ENCODE assay signal across 10 cellular contexts in the genomic region with DNA sequence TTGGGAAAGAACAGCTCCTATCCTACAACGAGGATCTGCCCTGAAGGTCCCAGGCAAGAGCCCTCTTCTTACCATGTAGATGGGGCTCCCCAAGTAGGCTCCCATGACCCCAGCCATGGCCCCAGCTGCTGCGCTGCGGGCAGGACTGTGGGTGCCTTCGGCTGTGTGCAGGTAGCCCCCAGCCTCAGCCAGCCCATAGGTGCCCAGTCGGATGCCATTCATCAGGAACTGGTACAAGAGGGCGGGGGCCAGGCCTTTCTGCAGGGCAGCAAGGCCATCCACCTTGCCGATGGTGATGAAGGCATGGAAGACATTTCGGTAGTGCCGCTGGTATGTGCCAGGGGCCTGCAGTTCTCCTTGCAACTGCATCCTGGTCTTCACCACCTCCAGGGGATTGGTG. TPM values are rescaled to one million over a fixed set of nuclear protein-coding genes. Genes with fewer than 3 reads are reported as not detected.
DNase-seq lines count a peak whose midpoint lies in the region; ATAC-seq and TF ChIP-seq lines count a peak whose summit lies in the region.
"Had no signal": no experiment of that assay in that cellular context is flagged by ENCODE, and none has a peak within 500 bp of the region (broad histone marks: within the 10 kb centered on the region; RNA-seq: fewer than 3 reads in every experiment).

No MANE protein-coding gene starts in this region.

- no peak overlapping the region for H3K9ac ChIP-seq in fibroblast of lung (ENCODE audit: insufficient read depth, low read length)
- H3K9ac ChIP-seq in smooth muscle cell (ENCODE audit: low read depth), result no peak overlapping the region

- H3K4me3 Mint-ChIP-seq in activated CD4-positive, alpha-beta T cell treated with anti-CD3 and anti-CD28 coated beads for 36 hours, result peak overlapping the region; percentile 76
- peak overlapping the region; percentile 96 for H3K4me3 Mint-ChIP-seq in T-helper 17 cell

- H3K4me1 Mint-ChIP-seq in activated CD4-positive, alpha-beta T cell treated with anti-CD3 and anti-CD28 coated beads for 36 hours, result peaks cover 22% of the 10 kb centered on the region
- peaks cover 34% of the 10 kb centered on the region for H3K4me1 Mint-ChIP-seq in T-helper 17 cell

- no peak for TF ChIP-seq CTCF in fibroblast of lung (conservative IDR thresholded peaks at IDR 0.05 in 1 of 2, IDR thresholded peaks at IDR 0.05 in 1 of 2; ENCODE audit: low read depth in 1 of 2, low read length in 2 of 2)
- TF ChIP-seq CTCF in smooth muscle cell (IDR thresholded peaks at IDR 0.05; ENCODE audit: borderline replicate concordance, insufficient read depth, poor library complexity, severe bottlenecking), result no peak

- no peak overlapping the region for H3K27ac ChIP-seq in fibroblast of lung (ENCODE audit: insufficient read depth, low read length)
- no peak overlapping the region for H3K27ac ChIP-seq in smooth muscle cell (ENCODE audit: low read depth)

- DNase-seq in activated CD4-positive, alpha-beta T cell treated with anti-CD3 and anti-CD28 coated beads for 36 hours, result no peak
- DNase-seq in activated CD4-positive, alpha-beta T cell treated with anti-CD3 and anti-CD28 coated beads for 4 hours, result no peak
- DNase-seq in T-helper 17 cell, result no peak
- no peak for DNase-seq in fibroblast of lung (ENCODE audit: low read depth in 2 of 2)
- DNase-seq in smooth muscle cell (lab: John Stamatoyannopoulos, UW; ENCODE audit: unreplicated experiment), result no peak
- no peak for DNase-seq in stimulated activated CD4-positive, alpha-beta T cell treated with anti-CD3 and anti-CD28 coated beads, Interleukin-4, amount 100 ng/mL, for 1 hour
- DNase-seq: Peyer's patch had no signal

- POLR2A ChIA-PET in activated CD4-positive, alpha-beta T cell treated with anti-CD3 and anti-CD28 coated beads for 36 hours (lab: Charles Lee), result no interaction called here

- H3K4me1 ChIP-seq in fibroblast of lung (ENCODE audit: control insufficient read depth, extremely low read depth, insufficient read depth, low read length), result peaks cover 12% of the 10 kb centered on the region
- peaks cover 9% of the 10 kb centered on the region for H3K4me1 ChIP-seq in smooth muscle cell (ENCODE audit: low read depth)

- H3K27me3 ChIP-seq in fibroblast of lung (ENCODE audit: control insufficient read depth, insufficient read depth, low read length) (no peaks in the 10 kb centered on the region), smooth muscle cell (ENCODE audit: low read depth) (no peaks in the 10 kb centered on the region)
- H3K27me3 ChIP-seq: Peyer's patch had no signal

- peak overlapping the region in 1 of 4 experiments; percentile 78 for H3K4me3 ChIP-seq in fibroblast of lung (replicated peaks in 1 of 4; ENCODE audit: control extremely low read depth in 1 of 4, insufficient read depth in 1 of 4, low read depth in 3 of 4, low read length in 4 of 4)
- H3K4me3 ChIP-seq in smooth muscle cell, result no peak overlapping the region

- peaks cover 8% of the 10 kb centered on the region for H3K36me3 Mint-ChIP-seq in activated CD4-positive, alpha-beta T cell treated with anti-CD3 and anti-CD28 coated beads for 36 hours (ENCODE audit: low read depth)
- H3K36me3 Mint-ChIP-seq in T-helper 17 cell (ENCODE audit: low read depth), result no peaks in the 10 kb centered on the region

- peak overlapping the region; percentile 90 for H3K27ac Mint-ChIP-seq in activated CD4-positive, alpha-beta T cell treated with anti-CD3 and anti-CD28 coated beads for 36 hours
- H3K27ac Mint-ChIP-seq in T-helper 17 cell, result peak overlapping the region; percentile 95

- no peaks in the 10 kb centered on the region for H3K27me3 Mint-ChIP-seq in activated CD4-positive, alpha-beta T cell treated with anti-CD3 and anti-CD28 coated beads for 36 hours
- no peaks in the 10 kb centered on the region for H3K27me3 Mint-ChIP-seq in T-helper 17 cell

- peak overlapping the region; percentile 85 for H3K4me2 ChIP-seq in fibroblast of lung (ENCODE audit: extremely low read depth, insufficient read depth, low read length)
- H3K4me2 ChIP-seq in smooth muscle cell, result peak overlapping the region; percentile 95

- 94% methylated on average over 9 of the region's 9 CpGs for WGBS in smooth muscle cell (ENCODE audit: low lambda C conversion rate)

- H3K36me3 ChIP-seq in fibroblast of lung (ENCODE audit: control insufficient read depth, insufficient read depth, low read length), result peaks cover 2% of the 10 kb centered on the region
- no peaks in the 10 kb centered on the region for H3K36me3 ChIP-seq in smooth muscle cell (ENCODE audit: low read depth)
- H3K36me3 ChIP-seq: Peyer's patch had no signal

- intact Hi-C loops in activated CD4-positive, alpha-beta T cell treated with anti-CD3 and anti-CD28 coated beads for 36 hours (cut with DNase I, micrococcal nuclease), result loop anchor here (2.0 to 10.0 kb wide), 2 partner anchors 80 to 142 kb away; a partner anchor contains a TSS

- no peak overlapping the region for H2AFZ ChIP-seq in fibroblast of lung (ENCODE audit: low read length)
- no peak overlapping the region for H2AFZ ChIP-seq in smooth muscle cell (ENCODE audit: low read depth)

- no peaks in the 10 kb centered on the region for H3K9me3 ChIP-seq in T-helper 17 cell (ENCODE audit: control insufficient read depth, low read length, poor library complexity, severe bottlenecking)
- no peaks in the 10 kb centered on the region for H3K9me3 ChIP-seq in fibroblast of lung (ENCODE audit: control insufficient read depth, insufficient read depth, low read depth, low read length)
- H3K9me3 ChIP-seq in smooth muscle cell (replicated peaks; ENCODE audit: low read depth), result no peaks in the 10 kb centered on the region
- H3K9me3 ChIP-seq: Peyer's patch had no signal

- H3K79me2 ChIP-seq in fibroblast of lung (ENCODE audit: control insufficient read depth, insufficient read depth, low read length), result peaks cover 2% of the 10 kb centered on the region
- peaks cover 4% of the 10 kb centered on the region for H3K79me2 ChIP-seq in smooth muscle cell (ENCODE audit: low read depth)

- H3K9me3 Mint-ChIP-seq in activated CD4-positive, alpha-beta T cell treated with anti-CD3 and anti-CD28 coated beads for 36 hours (ENCODE audit: low read depth), result no peaks in the 10 kb centered on the region

- H4K20me1 ChIP-seq in fibroblast of lung (ENCODE audit: control insufficient read depth, extremely low read depth, insufficient read depth, low read length), result no peaks in the 10 kb centered on the region
- no peaks in the 10 kb centered on the region for H4K20me1 ChIP-seq in smooth muscle cell (ENCODE audit: low read depth)

- CTCF ChIA-PET in activated CD4-positive, alpha-beta T cell treated with anti-CD3 and anti-CD28 coated beads for 36 hours (lab: Charles Lee), result interaction anchor here (0.6 to 1.9 kb wide), 6 partner anchors 9 to 215 kb away, joined by 3 to 8 read pairs (median 4); no protein-coding TSS in a partner anchor

- H3F3A ChIP-seq in smooth muscle cell (ENCODE audit: low read depth), result no peaks in the 10 kb centered on the region

- ATAC-seq in activated CD4-positive, alpha-beta T cell treated with anti-CD3 and anti-CD28 coated beads for 36 hours, result no peak
- no peak for ATAC-seq in T-helper 17 cell
- ATAC-seq in HG03135 (IDR thresholded peaks at IDR 0.05; ENCODE audit: unreplicated experiment), result no peak
- ATAC-seq in HG02678 (IDR thresholded peaks at IDR 0.05; ENCODE audit: unreplicated experiment), result no peak

RNA-seq across cellular contexts. Expression of a gene that starts 0.8 kb away (rescaled TPM):
- total RNA-seq in activated CD4-positive, alpha-beta T cell treated with anti-CD3 and anti-CD28 coated beads for 36 hours, result 1 to 10 TPM; 1.9 to 2.3 TPM
- total RNA-seq in T-helper 17 cell (1 to 10 TPM; 8.3 to 8.7 TPM), fibroblast of lung (0.77 and 1.7 TPM in 2 replicates), smooth muscle cell (0.90 and 1.6 TPM in 2 replicates)
- polyA plus RNA-seq in fibroblast of lung (1.1 and 2.7 TPM in 2 replicates), smooth muscle cell (2.1 and 2.6 TPM in 2 replicates)
- 2.1 and 4.7 TPM in 2 replicates for polyA plus RNA-seq in fibroblast of lung (2012)
- polyA minus RNA-seq in fibroblast of lung (ENCODE audit: low replicate concordance), result 12.3 and 14.7 TPM in 2 replicates

RNA-seq across cellular contexts. Expression of a gene that starts 5.9 kb away (rescaled TPM):
- total RNA-seq in activated CD4-positive, alpha-beta T cell treated with anti-CD3 and anti-CD28 coated beads for 36 hours, result 10 to 100 TPM; 37.9 to 40.1 TPM
- total RNA-seq in T-helper 17 cell (10 to 100 TPM; 27.0 to 36.2 TPM), fibroblast of lung (12.1 and 15.4 TPM in 2 replicates), smooth muscle cell (10.1 and 13.4 TPM in 2 replicates)
- polyA plus RNA-seq in fibroblast of lung (19.8 and 25.9 TPM in 2 replicates), smooth muscle cell (36.0 and 44.9 TPM in 2 replicates)
- polyA plus RNA-seq in fibroblast of lung (2012), result 26.8 and 36.7 TPM in 2 replicates
- polyA minus RNA-seq in fibroblast of lung (ENCODE audit: low replicate concordance), result 26.5 and 32.8 TPM in 2 replicates

RNA-seq across cellular contexts. Expression of a gene that starts 15.7 kb away (rescaled TPM):
- total RNA-seq in activated CD4-positive, alpha-beta T cell treated with anti-CD3 and anti-CD28 coated beads for 36 hours, result not detected
- total RNA-seq in T-helper 17 cell (not detected), fibroblast of lung (not detected in 2 replicates), smooth muscle cell (not detected in 2 replicates)
- polyA plus RNA-seq in fibroblast of lung (not detected in 2 replicates), smooth muscle cell (0.11 TPM in 1 of 2 replicates, not detected in the other)
- not detected in 2 replicates for polyA plus RNA-seq in fibroblast of lung (2012)
- polyA minus RNA-seq in fibroblast of lung (ENCODE audit: low replicate concordance), result not detected in 2 replicates
- polyA plus RNA-seq: AG04450 had no signal

RNA-seq across cellular contexts. Expression of a gene that starts 45.3 kb away (rescaled TPM):
- total RNA-seq in activated CD4-positive, alpha-beta T cell treated with anti-CD3 and anti-CD28 coated beads for 36 hours, result 100 to 1,000 TPM; 113 to 141 TPM
- total RNA-seq in T-helper 17 cell (10 to 100 TPM; 21.1 to 27.0 TPM), fibroblast of lung (9.4 and 11.3 TPM in 2 replicates), smooth muscle cell (9.9 and 22.1 TPM in 2 replicates)
- polyA plus RNA-seq in fibroblast of lung (9.8 and 20.8 TPM in 2 replicates), smooth muscle cell (10.4 and 12.8 TPM in 2 replicates)
- 11.6 and 25.2 TPM in 2 replicates for polyA plus RNA-seq in fibroblast of lung (2012)
- polyA minus RNA-seq in fibroblast of lung (ENCODE audit: low replicate concordance), result 58.3 and 243 TPM in 2 replicates

RNA-seq across cellular contexts. Expression of a gene that starts 45.3 kb away (rescaled TPM):
- not detected for total RNA-seq in activated CD4-positive, alpha-beta T cell treated with anti-CD3 and anti-CD28 coated beads for 36 hours
- total RNA-seq in T-helper 17 cell (not detected), fibroblast of lung (not detected in 2 replicates), smooth muscle cell (not detected in 2 replicates)
- polyA plus RNA-seq in fibroblast of lung (not detected in 2 replicates), smooth muscle cell (not detected in 2 replicates)
- not detected in 2 replicates for polyA plus RNA-seq in fibroblast of lung (2012)
- not detected in 2 replicates for polyA minus RNA-seq in fibroblast of lung (ENCODE audit: low replicate concordance)
- total RNA-seq: Peyer's patch had no signal
- polyA plus RNA-seq: AG04450 had no signal
